ENCODE assay signal across 1 cellular context in the genomic region with DNA sequence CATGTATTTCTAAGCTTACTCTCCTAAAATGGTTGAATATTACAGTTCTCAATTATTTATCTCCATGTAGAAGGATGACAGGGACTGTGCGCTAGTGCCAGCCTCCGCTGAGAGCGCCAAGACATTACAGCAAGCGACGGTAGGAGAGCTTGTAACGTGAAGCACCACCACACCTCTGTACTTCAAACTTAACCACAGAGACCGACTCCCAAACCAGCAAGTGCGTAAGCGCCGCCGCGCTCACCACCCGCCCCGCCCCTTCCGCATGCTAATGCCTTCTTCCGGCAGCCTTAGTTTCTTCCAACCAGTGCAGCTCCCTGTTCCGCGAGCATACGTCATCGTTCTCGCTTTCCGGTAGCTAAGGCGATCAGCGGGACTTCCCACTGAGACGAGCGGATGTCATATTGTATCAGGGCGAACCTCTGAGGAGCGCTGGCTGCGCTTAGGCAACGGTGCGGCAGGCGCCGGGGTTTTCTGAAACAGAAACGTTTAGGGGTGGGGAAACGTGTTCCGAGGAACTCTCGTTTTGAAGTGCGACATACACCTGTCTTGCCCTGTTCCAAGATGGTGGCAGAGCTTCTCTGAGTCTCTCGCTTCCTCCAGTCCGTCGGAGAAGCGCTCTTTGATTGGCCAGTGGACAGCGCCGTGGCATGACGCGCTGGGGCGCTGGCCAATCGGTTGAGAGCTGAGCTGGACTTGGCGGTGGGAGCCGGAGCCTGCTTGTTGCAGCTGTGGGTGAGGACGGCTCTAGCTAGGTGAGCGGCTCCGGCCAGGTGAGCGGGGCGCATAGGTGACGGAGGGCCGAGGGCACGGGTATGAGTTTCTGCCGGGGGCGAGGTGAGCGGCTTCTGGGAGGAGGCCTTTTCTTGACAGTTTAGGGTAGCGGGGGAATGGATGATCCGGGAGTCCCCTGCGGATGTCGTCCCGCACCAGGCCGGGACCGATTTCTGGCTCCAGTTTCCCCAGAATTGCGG.
TF ChIP-seq lines count a peak whose summit lies in the region.

A gene (plus strand): TSS at position 723 of the 974 bp plus-strand sequence. CDS start 2,896 bp downstream, outside the sequence.

TF ChIP-seq in GM12878, 131 proteins besides CTCF, POLR2A, EP300 and RAD21 (continued from another document):
- TF ChIP-seq JUND (IDR thresholded peaks at IDR 0.05; ENCODE audit: low read depth, low read length) (peak; percentile 55; the same call in 1 of the 2 replicates), EZH2 (IDR thresholded peaks at IDR 0.05; ENCODE audit: borderline replicate concordance, control insufficient read depth, low read depth, low read length) (no peak), IRF4 (IDR thresholded peaks at IDR 0.05; ENCODE audit: low read depth, low read length) (peak; percentile 73; the same call in 1 of the 2 replicates), ZNF217 (IDR thresholded peaks at IDR 0.05) (no peak), ZNF207 (IDR thresholded peaks at IDR 0.05; ENCODE audit: borderline replicate concordance) (peak; percentile 59), PML (IDR thresholded peaks at IDR 0.05; ENCODE audit: low read length) (peak; percentile 83), TCF12 (IDR thresholded peaks at IDR 0.05; ENCODE audit: low read depth, low read length) (peak; percentile 9; the same call in 1 of the 2 replicates), HCFC1 (IDR thresholded peaks at IDR 0.05; ENCODE audit: low read length) (peak; percentile 75), EGR1 (IDR thresholded peaks at IDR 0.05; ENCODE audit: borderline replicate concordance in 1 of 2, low read depth in 2 of 2, low read length in 2 of 2) (0 out of 3 replicates have a peak, but pooled peaks of 1 of the 2 experiments have one; percentile 5), WRNIP1 (IDR thresholded peaks at IDR 0.05; ENCODE audit: borderline replicate concordance, low read depth, low read length) (no peak), SMAD5 (IDR thresholded peaks at IDR 0.05; ENCODE audit: low read depth) (peak; percentile 73), STAT3 (IDR thresholded peaks at IDR 0.05; ENCODE audit: low read depth, low read length) (no peak), GATAD2B (conservative IDR thresholded peaks at IDR 0.05; ENCODE audit: low read depth) (0 out of 2 replicates have a peak, but pooled peaks have one; percentile 33), TAF1 (IDR thresholded peaks at IDR 0.05; ENCODE audit: borderline replicate concordance, low read depth, low read length) (peak; percentile 72)
- TF ChIP-seq, protein P1, sequence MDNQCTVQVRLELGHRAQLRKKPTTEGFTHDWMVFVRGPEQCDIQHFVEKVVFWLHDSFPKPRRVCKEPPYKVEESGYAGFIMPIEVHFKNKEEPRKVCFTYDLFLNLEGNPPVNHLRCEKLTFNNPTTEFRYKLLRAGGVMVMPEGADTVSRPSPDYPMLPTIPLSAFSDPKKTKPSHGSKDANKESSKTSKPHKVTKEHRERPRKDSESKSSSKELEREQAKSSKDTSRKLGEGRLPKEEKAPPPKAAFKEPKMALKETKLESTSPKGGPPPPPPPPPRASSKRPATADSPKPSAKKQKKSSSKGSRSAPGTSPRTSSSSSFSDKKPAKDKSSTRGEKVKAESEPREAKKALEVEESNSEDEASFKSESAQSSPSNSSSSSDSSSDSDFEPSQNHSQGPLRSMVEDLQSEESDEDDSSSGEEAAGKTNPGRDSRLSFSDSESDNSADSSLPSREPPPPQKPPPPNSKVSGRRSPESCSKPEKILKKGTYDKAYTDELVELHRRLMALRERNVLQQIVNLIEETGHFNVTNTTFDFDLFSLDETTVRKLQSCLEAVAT (IDR thresholded peaks at IDR 0.05) = peak; percentile 86
- TF ChIP-seq, protein P2, sequence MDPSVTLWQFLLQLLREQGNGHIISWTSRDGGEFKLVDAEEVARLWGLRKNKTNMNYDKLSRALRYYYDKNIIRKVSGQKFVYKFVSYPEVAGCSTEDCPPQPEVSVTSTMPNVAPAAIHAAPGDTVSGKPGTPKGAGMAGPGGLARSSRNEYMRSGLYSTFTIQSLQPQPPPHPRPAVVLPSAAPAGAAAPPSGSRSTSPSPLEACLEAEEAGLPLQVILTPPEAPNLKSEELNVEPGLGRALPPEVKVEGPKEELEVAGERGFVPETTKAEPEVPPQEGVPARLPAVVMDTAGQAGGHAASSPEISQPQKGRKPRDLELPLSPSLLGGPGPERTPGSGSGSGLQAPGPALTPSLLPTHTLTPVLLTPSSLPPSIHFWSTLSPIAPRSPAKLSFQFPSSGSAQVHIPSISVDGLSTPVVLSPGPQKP (IDR thresholded peaks at IDR 0.05; ENCODE audit: low read depth, low read length) = no peak; the same call in 1 of the 2 replicates
- TF ChIP-seq, protein P3, sequence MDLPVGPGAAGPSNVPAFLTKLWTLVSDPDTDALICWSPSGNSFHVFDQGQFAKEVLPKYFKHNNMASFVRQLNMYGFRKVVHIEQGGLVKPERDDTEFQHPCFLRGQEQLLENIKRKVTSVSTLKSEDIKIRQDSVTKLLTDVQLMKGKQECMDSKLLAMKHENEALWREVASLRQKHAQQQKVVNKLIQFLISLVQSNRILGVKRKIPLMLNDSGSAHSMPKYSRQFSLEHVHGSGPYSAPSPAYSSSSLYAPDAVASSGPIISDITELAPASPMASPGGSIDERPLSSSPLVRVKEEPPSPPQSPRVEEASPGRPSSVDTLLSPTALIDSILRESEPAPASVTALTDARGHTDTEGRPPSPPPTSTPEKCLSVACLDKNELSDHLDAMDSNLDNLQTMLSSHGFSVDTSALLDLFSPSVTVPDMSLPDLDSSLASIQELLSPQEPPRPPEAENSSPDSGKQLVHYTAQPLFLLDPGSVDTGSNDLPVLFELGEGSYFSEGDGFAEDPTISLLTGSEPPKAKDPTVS (IDR thresholded peaks at IDR 0.05; ENCODE audit: low read depth, low read length) = no peak
- TF ChIP-seq, protein P4, sequence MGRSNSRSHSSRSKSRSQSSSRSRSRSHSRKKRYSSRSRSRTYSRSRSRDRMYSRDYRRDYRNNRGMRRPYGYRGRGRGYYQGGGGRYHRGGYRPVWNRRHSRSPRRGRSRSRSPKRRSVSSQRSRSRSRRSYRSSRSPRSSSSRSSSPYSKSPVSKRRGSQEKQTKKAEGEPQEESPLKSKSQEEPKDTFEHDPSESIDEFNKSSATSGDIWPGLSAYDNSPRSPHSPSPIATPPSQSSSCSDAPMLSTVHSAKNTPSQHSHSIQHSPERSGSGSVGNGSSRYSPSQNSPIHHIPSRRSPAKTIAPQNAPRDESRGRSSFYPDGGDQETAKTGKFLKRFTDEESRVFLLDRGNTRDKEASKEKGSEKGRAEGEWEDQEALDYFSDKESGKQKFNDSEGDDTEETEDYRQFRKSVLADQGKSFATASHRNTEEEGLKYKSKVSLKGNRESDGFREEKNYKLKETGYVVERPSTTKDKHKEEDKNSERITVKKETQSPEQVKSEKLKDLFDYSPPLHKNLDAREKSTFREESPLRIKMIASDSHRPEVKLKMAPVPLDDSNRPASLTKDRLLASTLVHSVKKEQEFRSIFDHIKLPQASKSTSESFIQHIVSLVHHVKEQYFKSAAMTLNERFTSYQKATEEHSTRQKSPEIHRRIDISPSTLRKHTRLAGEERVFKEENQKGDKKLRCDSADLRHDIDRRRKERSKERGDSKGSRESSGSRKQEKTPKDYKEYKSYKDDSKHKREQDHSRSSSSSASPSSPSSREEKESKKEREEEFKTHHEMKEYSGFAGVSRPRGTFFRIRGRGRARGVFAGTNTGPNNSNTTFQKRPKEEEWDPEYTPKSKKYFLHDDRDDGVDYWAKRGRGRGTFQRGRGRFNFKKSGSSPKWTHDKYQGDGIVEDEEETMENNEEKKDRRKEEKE (IDR thresholded peaks at IDR 0.05) = no peak
